ENCODE assay signal across 10 cellular contexts in genomic region chr16:165539-166374, GRCh38. TPM values are rescaled to one million over a fixed set of nuclear protein-coding genes. Genes with fewer than 3 reads are reported as not detected.
DNase-seq lines count a peak whose midpoint lies in the region; ATAC-seq and TF ChIP-seq lines count a peak whose summit lies in the region.
"Had no signal": no experiment of that assay in that cellular context is flagged by ENCODE, and none has a peak within 500 bp of the region (broad histone marks: within the 10 kb centered on the region; RNA-seq: fewer than 3 reads in every experiment).

TSS of gene HBM (plus strand) at chr16:165978. CDS start at chr16:165998, 20 bp downstream.

- TF ChIP-seq CTCF in stomach (IDR thresholded peaks at IDR 0.05) = no peak

- H3K4me3 ChIP-seq in iPS-18c (ENCODE audit: insufficient read depth, low read depth, low read length) = peak within 1 kb of the TSS; percentile 40
- peak within 1 kb of the TSS in 3 of 4 donors; percentile 8 to 35 (median 17) for H3K4me3 ChIP-seq in stomach

- H3K36me3 Mint-ChIP-seq in activated T-cell treated with anti-CD3 and anti-CD28 coated beads, Interleukin-2, amount 50 U/mL, for 4 hours (ENCODE audit: insufficient read depth) = no peaks in the 10 kb centered on the region

- no peak for ATAC-seq in Right ventricle myocardium superior (ENCODE audit: poor library complexity)
- peak; percentile 30 to 39 for ATAC-seq in activated T-cell treated with anti-CD3 and anti-CD28 coated beads, Interleukin-2, amount 50 U/mL, for 4 hours
- ATAC-seq in HG02884 (IDR thresholded peaks at IDR 0.05; ENCODE audit: unreplicated experiment) = no peak
- no peak for ATAC-seq in HG02763 (IDR thresholded peaks at IDR 0.05; ENCODE audit: unreplicated experiment)

- no peaks in the 10 kb centered on the region for H3K9me3 Mint-ChIP-seq in activated T-cell treated with anti-CD3 and anti-CD28 coated beads, Interleukin-2, amount 50 U/mL, for 4 hours

- H3K9me3 ChIP-seq in iPS-18c (ENCODE audit: control insufficient read depth, insufficient read depth, low read length) = peaks cover 2% of the 10 kb centered on the region
- H3K9me3 ChIP-seq in stomach = no peaks in the 10 kb centered on the region

- no peak within 1 kb of the TSS for H3K27ac ChIP-seq in stomach

- 2 to 5% (median 3%) methylated on average over 34 to 75 of the region's 75 CpGs for WGBS in stomach, 5 donors

- no peak within 1 kb of the TSS for H3K4me3 Mint-ChIP-seq in activated T-cell treated with anti-CD3 and anti-CD28 coated beads, Interleukin-2, amount 50 U/mL, for 4 hours

- H3K4me1 ChIP-seq in stomach = peaks cover 16 to 25% (median 19%) of the 10 kb centered on the region in 4 donors

- H3K36me3 ChIP-seq in stomach = no peaks in the 10 kb centered on the region

- H3K27me3 ChIP-seq in stomach = peaks cover 24 to 88% (median 54%) of the 10 kb centered on the region in 3 donors

- intact Hi-C loops in Right ventricle myocardium superior (cut with DNase I) (no loop called here), cardiac septum (cut with DNase I) (no loop called here), stomach (cut with DNase I; ENCODE audit: low total_unique reads) (no loop called here)

- no peak for TF ChIP-seq POLR2A in stomach (IDR thresholded peaks at IDR 0.05)

- TF ChIP-seq EP300 in stomach (IDR thresholded peaks at IDR 0.05) = no peak

- H3K4me1 Mint-ChIP-seq in activated T-cell treated with anti-CD3 and anti-CD28 coated beads, Interleukin-2, amount 50 U/mL, for 4 hours (ENCODE audit: low read depth) = peaks cover 7% of the 10 kb centered on the region

- DNase-seq in Right ventricle myocardium superior = peak; percentile 10
- no peak for DNase-seq in cardiac septum (ENCODE audit: low spot score)
- no peak for DNase-seq in activated T-cell treated with anti-CD3 and anti-CD28 coated beads, Interleukin-2, amount 50 U/mL, for 4 hours
- DNase-seq in stomach = no peak
- DNase-seq in AG08395 (ENCODE audit: low spot score) = no peak
- DNase-seq: NCI-H524 treated with DMSO at 0.1 percent for 48 hours had no signal

- H3K27me3 Mint-ChIP-seq in activated T-cell treated with anti-CD3 and anti-CD28 coated beads, Interleukin-2, amount 50 U/mL, for 4 hours (ENCODE audit: low read depth) = peaks cover 50% of the 10 kb centered on the region

RNA-seq across cellular contexts. Expression of gene HBM, which starts in this region (rescaled TPM):
- not detected for total RNA-seq in Right ventricle myocardium superior
- total RNA-seq in cardiac septum = 1.2 TPM
- not detected for total RNA-seq in activated T-cell treated with anti-CD3 and anti-CD28 coated beads, Interleukin-2, amount 50 U/mL, for 4 hours
- total RNA-seq in stomach = 10 to 100 TPM in 1 of 5 donors, not detected in 4; 10.3 TPM
- not detected for polyA plus RNA-seq in stomach
- total RNA-seq: kidney epithelial cell had no signal

Comparison
In these comparisons a context has a peak if more than half of its experiments do, and no peak if none do; other contexts are left out.
1. Peak in DNase-seq in Right ventricle myocardium superior; RNA of the gene not detected or under 1 TPM.
2. Peak in ATAC-seq in activated T-cell treated with anti-CD3 and anti-CD28 coated beads, Interleukin-2, amount 50 U/mL, for 4 hours; RNA of the gene not detected or under 1 TPM.